In genomic region chr1:159141584-159142518, GRCh38 we compare ENCODE assay signal across 2 cellular contexts.
TF ChIP-seq lines count a peak whose summit lies in the region.

No MANE protein-coding gene starts in this region.

TF ChIP-seq in GM23338, 12 proteins besides CTCF, POLR2A, EP300 and RAD21 (continued from another document):
- no peak for TF ChIP-seq REST (IDR thresholded peaks at IDR 0.05; ENCODE audit: unreplicated experiment)
- TF ChIP-seq CREB1 (CRISPR knock-in tag; IDR thresholded peaks at IDR 0.05; ENCODE audit: low read depth), result 0 out of 2 replicates have a peak, but pooled peaks have one; percentile 5
- no peak for TF ChIP-seq EZH2 (IDR thresholded peaks at IDR 0.05; ENCODE audit: low read depth, unreplicated experiment)
- TF ChIP-seq POLR2AphosphoS5 (IDR thresholded peaks at IDR 0.05; ENCODE audit: low read depth), result no peak
- TF ChIP-seq ZNF331 (CRISPR knock-in tag; IDR thresholded peaks at IDR 0.05; ENCODE audit: low read depth), result no peak
- no peak for TF ChIP-seq EZH2phosphoT487 (IDR thresholded peaks at IDR 0.05; ENCODE audit: unreplicated experiment)

TF ChIP-seq in SK-N-SH, 30 proteins besides CTCF, POLR2A, EP300 and RAD21:
- TF ChIP-seq REST (IDR thresholded peaks at IDR 0.05; ENCODE audit: low read depth, low read length) (peak; percentile 67; the same call in 1 of the 2 replicates), RFX5 (IDR thresholded peaks at IDR 0.05; ENCODE audit: low read length) (no peak), YY1 (IDR thresholded peaks at IDR 0.05; ENCODE audit: low read depth) (0 out of 2 replicates have a peak, but pooled peaks have one; percentile 49), SMC3 (IDR thresholded peaks at IDR 0.05; ENCODE audit: low read depth, low read length) (no peak), EZH2phosphoT487 (IDR thresholded peaks at IDR 0.05; ENCODE audit: borderline replicate concordance, low read depth) (no peak), FOXJ3 (CRISPR knock-in tag; IDR thresholded peaks at IDR 0.05) (peak; percentile 75), RXRA (IDR thresholded peaks at IDR 0.05; ENCODE audit: borderline replicate concordance, low read depth) (no peak), TCF12 (IDR thresholded peaks at IDR 0.05) (peak; percentile 19; the same call in 1 of the 2 replicates), ELF1 (IDR thresholded peaks at IDR 0.05) (peak; percentile 51; the same call in 1 of the 2 replicates), GABPA (IDR thresholded peaks at IDR 0.05; ENCODE audit: low read depth) (peak; percentile 26; the same call in 1 of the 2 replicates), FOSL2 (IDR thresholded peaks at IDR 0.05; ENCODE audit: borderline replicate concordance, low read depth) (peak; percentile 54; the same call in 1 of the 2 replicates), CHD2 (IDR thresholded peaks at IDR 0.05; ENCODE audit: low read length, partially characterized antibody) (no peak), TEAD4 (IDR thresholded peaks at IDR 0.05; ENCODE audit: borderline replicate concordance, insufficient read depth) (peak; percentile 92), JUND (IDR thresholded peaks at IDR 0.05) (peak; percentile 47; the same call in 1 of the 2 replicates), MXI1 (IDR thresholded peaks at IDR 0.05; ENCODE audit: low read depth, low read length) (no peak), MAX (IDR thresholded peaks at IDR 0.05; ENCODE audit: low read depth) (0 out of 2 replicates have a peak, but pooled peaks have one; percentile 39), SIN3A (IDR thresholded peaks at IDR 0.05; ENCODE audit: borderline replicate concordance, low read depth, low read length) (0 out of 2 replicates have a peak, but pooled peaks have one; percentile 38), RCOR1 (IDR thresholded peaks at IDR 0.05; ENCODE audit: low read length) (no peak)
- TF ChIP-seq, protein P1, sequence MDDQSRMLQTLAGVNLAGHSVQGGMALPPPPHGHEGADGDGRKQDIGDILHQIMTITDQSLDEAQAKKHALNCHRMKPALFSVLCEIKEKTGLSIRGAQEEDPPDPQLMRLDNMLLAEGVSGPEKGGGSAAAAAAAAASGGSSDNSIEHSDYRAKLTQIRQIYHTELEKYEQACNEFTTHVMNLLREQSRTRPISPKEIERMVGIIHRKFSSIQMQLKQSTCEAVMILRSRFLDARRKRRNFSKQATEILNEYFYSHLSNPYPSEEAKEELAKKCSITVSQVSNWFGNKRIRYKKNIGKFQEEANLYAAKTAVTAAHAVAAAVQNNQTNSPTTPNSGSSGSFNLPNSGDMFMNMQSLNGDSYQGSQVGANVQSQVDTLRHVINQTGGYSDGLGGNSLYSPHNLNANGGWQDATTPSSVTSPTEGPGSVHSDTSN (IDR thresholded peaks at IDR 0.05), result peak; percentile 31
TF ChIP-seq in SK-N-SH: peak in this region for 12.
